Comparison of ENCODE assay signal across 8 cellular contexts in the genomic region with DNA sequence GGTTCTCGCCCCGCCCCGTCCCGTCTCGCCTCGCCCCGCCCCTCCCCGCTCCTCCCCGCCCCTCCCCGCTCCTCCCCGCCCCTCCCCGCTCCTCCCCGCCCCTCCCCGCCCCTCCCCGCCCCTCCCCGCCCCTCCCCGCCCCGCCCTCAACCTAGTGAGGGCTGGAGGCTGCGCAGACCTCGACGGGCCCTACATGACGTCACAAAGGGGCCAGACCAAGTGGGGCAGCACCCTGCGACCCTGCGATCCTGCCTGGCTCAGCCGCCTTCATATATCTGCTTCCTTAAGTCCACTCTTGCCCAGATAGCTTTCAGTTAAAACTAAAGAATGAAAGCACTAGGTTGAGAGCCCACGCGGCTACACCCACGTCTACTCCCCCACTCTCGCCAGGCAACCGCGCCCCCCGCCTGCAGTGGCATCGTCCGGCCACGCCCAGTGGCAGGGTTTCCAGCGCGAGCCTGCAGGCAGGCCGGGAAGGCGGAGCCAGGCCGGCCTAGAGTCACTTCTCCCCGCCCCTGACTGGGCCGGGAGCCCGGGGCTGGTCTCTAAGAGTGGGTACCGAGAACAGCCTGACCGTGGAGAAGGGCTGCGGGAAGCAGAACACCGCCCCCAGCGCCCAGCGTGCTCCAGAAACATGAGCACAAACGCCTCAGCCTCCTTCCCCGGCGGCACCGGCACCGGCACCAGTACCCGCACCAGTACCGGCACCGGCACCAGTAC. TPM values are rescaled to one million over a fixed set of nuclear protein-coding genes. Genes with fewer than 3 reads are reported as not detected.
DNase-seq lines count a peak whose midpoint lies in the region; ATAC-seq and TF ChIP-seq lines count a peak whose summit lies in the region.

No MANE protein-coding gene starts in this region.

- H3K27me3 Mint-ChIP-seq in CD4-positive, CD25-positive, alpha-beta regulatory T cell: peaks cover 12% of the 10 kb centered on the region
- no peaks in the 10 kb centered on the region for H3K27me3 Mint-ChIP-seq in effector memory CD8-positive, alpha-beta T cell
- peaks cover 7% of the 10 kb centered on the region for H3K27me3 Mint-ChIP-seq in memory B cell

- peak overlapping the region; percentile 67 for H3K27ac ChIP-seq in CD4-positive, CD25-positive, alpha-beta regulatory T cell (ENCODE audit: insufficient read depth, low read length, poor library complexity, severe bottlenecking)
- H3K27ac ChIP-seq in HL-60 (replicated peaks): peak overlapping the region; percentile 98

- no peak for TF ChIP-seq CTCF in HL-60 (IDR thresholded peaks at IDR 0.05; ENCODE audit: insufficient read depth, low read length)

- H3K36me3 Mint-ChIP-seq in CD4-positive, CD25-positive, alpha-beta regulatory T cell: no peaks in the 10 kb centered on the region
- H3K36me3 Mint-ChIP-seq in effector memory CD8-positive, alpha-beta T cell (ENCODE audit: insufficient read depth): peaks cover 11% of the 10 kb centered on the region
- no peaks in the 10 kb centered on the region for H3K36me3 Mint-ChIP-seq in memory B cell

- H3K27ac Mint-ChIP-seq in CD4-positive, CD25-positive, alpha-beta regulatory T cell: peak overlapping the region; percentile 84 to 99 (median 93)
- H3K27ac Mint-ChIP-seq in effector memory CD8-positive, alpha-beta T cell: peak overlapping the region; percentile 97 to 99
- H3K27ac Mint-ChIP-seq in memory B cell: peak overlapping the region; percentile 96

- no peaks in the 10 kb centered on the region for H3K36me3 ChIP-seq in CD4-positive, CD25-positive, alpha-beta regulatory T cell (ENCODE audit: control insufficient read depth, insufficient read depth, low read length)

- peak overlapping the region; percentile 86 to 91 (median 88) for H3K4me3 Mint-ChIP-seq in CD4-positive, CD25-positive, alpha-beta regulatory T cell
- peak overlapping the region; percentile 85 to 93 for H3K4me3 Mint-ChIP-seq in effector memory CD8-positive, alpha-beta T cell
- H3K4me3 Mint-ChIP-seq in memory B cell: peak overlapping the region; percentile 97

- H3K4me1 ChIP-seq in CD4-positive, CD25-positive, alpha-beta regulatory T cell (ENCODE audit: control insufficient read depth, insufficient read depth, low read length, poor library complexity, severe bottlenecking): peaks cover 10% of the 10 kb centered on the region

- peaks cover 0 to 10% (median 5%) of the 10 kb centered on the region in 4 donors for H3K4me1 Mint-ChIP-seq in CD4-positive, CD25-positive, alpha-beta regulatory T cell
- H3K4me1 Mint-ChIP-seq in effector memory CD8-positive, alpha-beta T cell (ENCODE audit: low read depth in 2 of 2): peaks cover 9 to 14% of the 10 kb centered on the region in 2 donors
- peaks cover 8% of the 10 kb centered on the region for H3K4me1 Mint-ChIP-seq in memory B cell

- peaks cover 0 to 5% (median 0%) of the 10 kb centered on the region in 7 donors for H3K9me3 Mint-ChIP-seq in CD4-positive, CD25-positive, alpha-beta regulatory T cell
- H3K9me3 Mint-ChIP-seq in effector memory CD8-positive, alpha-beta T cell: no peaks in the 10 kb centered on the region
- no peaks in the 10 kb centered on the region for H3K9me3 Mint-ChIP-seq in memory B cell

- no peaks in the 10 kb centered on the region for H3K9me3 ChIP-seq in CD4-positive, CD25-positive, alpha-beta regulatory T cell (ENCODE audit: control insufficient read depth in 2 of 2, low read length in 2 of 2)

- peak; percentile 92 for ATAC-seq in CD4-positive, CD25-positive, alpha-beta regulatory T cell (ENCODE audit: low read depth in 2 of 2)
- ATAC-seq in GM19467 (IDR thresholded peaks at IDR 0.05; ENCODE audit: unreplicated experiment): peak; percentile 92
- ATAC-seq in effector memory CD8-positive, alpha-beta T cell (replicated peaks): peak; percentile 92
- peak; percentile 90 for ATAC-seq in memory B cell (ENCODE audit: low read depth)

- peaks cover 4% of the 10 kb centered on the region for H3K27me3 ChIP-seq in CD4-positive, CD25-positive, alpha-beta regulatory T cell (ENCODE audit: control insufficient read depth, insufficient read depth, low read length)
- H3K27me3 ChIP-seq in HL-60 (ENCODE audit: insufficient read depth, poor library complexity, severe bottlenecking): no peaks in the 10 kb centered on the region

- H3K4me3 ChIP-seq in CD4-positive, CD25-positive, alpha-beta regulatory T cell (ENCODE audit: low read depth, low read length): peak overlapping the region; percentile 65
- H3K4me3 ChIP-seq in HL-60 (replicated peaks; ENCODE audit: insufficient read depth, low read length): peak overlapping the region; percentile 45

- peak; percentile 75 to 90 (median 87) for DNase-seq in CD4-positive, CD25-positive, alpha-beta regulatory T cell
- DNase-seq in HL-60 (ENCODE audit: low read depth in 1 of 2, low spot score in 1 of 2) (peak; percentile 62 to 85), NK-92 (lab: John Stamatoyannopoulos, UW; ENCODE audit: unreplicated experiment) (peak; percentile 4), memory B cell (ENCODE audit: low spot score in 2 of 2) (peak; percentile 77 to 80)
- peak; percentile 68 for DNase-seq in activated CD8-positive, alpha-beta memory T cell treated with anti-CD3 and anti-CD28 coated beads, Interleukin-2, amount 50 U/mL, for 1 hour (ENCODE audit: extremely low read depth)
- peak; percentile 82 to 84 (median 84) for DNase-seq in effector memory CD8-positive, alpha-beta T cell
- peak; percentile 71 for DNase-seq in stimulated activated CD8-positive, alpha-beta memory T cell treated with anti-CD3 and anti-CD28 coated beads, Interleukin-12 subunit alpha, Interleukin-12 subunit beta, amount 100 ng/mL, for 1 hour (ENCODE audit: low read depth)

RNA-seq across cellular contexts. Expression of a gene that starts 1.5 kb away (rescaled TPM):
- total RNA-seq in CD4-positive, CD25-positive, alpha-beta regulatory T cell: not detected
- 1 to 10 TPM in 1 of 4 donors, under 1 TPM in 1, not detected in 2; 0.03 to 4.8 TPM for polyA plus RNA-seq in CD4-positive, CD25-positive, alpha-beta regulatory T cell

Comparison
In these comparisons a context has a peak if more than half of its experiments do, and no peak if none do; other contexts are left out.
1. Peak in every context shown above with its lines: DNase-seq, ATAC-seq, H3K4me3 ChIP-seq and H3K27ac ChIP-seq.
2. DNase-seq: peak in every context shown above with its lines; median percentile 87 in CD4-positive, CD25-positive, alpha-beta regulatory T cell; 84 in effector memory CD8-positive, alpha-beta T cell; 78 in memory B cell; 74 in HL-60; 71 in stimulated activated CD8-positive, alpha-beta memory T cell treated with anti-CD3 and anti-CD28 coated beads, Interleukin-12 subunit alpha, Interleukin-12 subunit beta, amount 100 ng/mL, for 1 hour; 68 in activated CD8-positive, alpha-beta memory T cell treated with anti-CD3 and anti-CD28 coated beads, Interleukin-2, amount 50 U/mL, for 1 hour; 4 in NK-92.